22 cellular contexts compared by ENCODE assay signal in genomic region chr1:64047549-64047969, GRCh38.
"Had no signal": no experiment of that assay in that cellular context is flagged by ENCODE, and none has a peak within 500 bp of the region (broad histone marks: within the 10 kb centered on the region; RNA-seq: fewer than 3 reads in every experiment).

No MANE protein-coding gene starts in this region.

- DNase-seq: effector CD4-positive, alpha-beta T cell; endodermal cell; erythroblast; gastrocnemius medialis; glutamatergic neuron; immature natural killer cell; left lung; lower lobe of right lung; natural killer cell; nucleus accumbens; ovary; right cardiac atrium; small intestine; stimulated activated CD4-positive, alpha-beta T cell treated with anti-CD3 and anti-CD28 coated beads, Interleukin-12 subunit alpha, Interleukin-12 subunit beta, amount 100 ng/mL, for 4 hours; stimulated activated naive CD4-positive, alpha-beta T cell; stomach; substantia nigra; trophoblast cell had no signal

- ATAC-seq: gastrocnemius medialis, left lung, lower lobe of right lung, natural killer cell, right cardiac atrium had no signal

- H3K36me3 ChIP-seq: gastrocnemius medialis, left lung, lower lobe of right lung, neural progenitor cell, ovary, thoracic aorta had no signal

- FAIRE-seq: endothelial cell of umbilical vein, small intestine had no signal

- H3K4me3 ChIP-seq: coronary artery, gastrocnemius medialis, left lung, lower lobe of right lung, neural progenitor cell, ovary, stomach, thoracic aorta had no signal

- H3K27ac ChIP-seq: gastrocnemius medialis, left lung, lower lobe of right lung, neural progenitor cell, ovary, stomach had no signal

- H3K4me1 ChIP-seq: lower lobe of right lung had no signal

- H3K27me3 ChIP-seq: gastrocnemius medialis, left lung, neural progenitor cell, ovary, stomach had no signal

- H3K9me3 ChIP-seq: gastrocnemius medialis, left lung, lower lobe of right lung, ovary, stomach, thoracic aorta had no signal
